Comparison of ENCODE assay signal across 8 cellular contexts in the genomic region with DNA sequence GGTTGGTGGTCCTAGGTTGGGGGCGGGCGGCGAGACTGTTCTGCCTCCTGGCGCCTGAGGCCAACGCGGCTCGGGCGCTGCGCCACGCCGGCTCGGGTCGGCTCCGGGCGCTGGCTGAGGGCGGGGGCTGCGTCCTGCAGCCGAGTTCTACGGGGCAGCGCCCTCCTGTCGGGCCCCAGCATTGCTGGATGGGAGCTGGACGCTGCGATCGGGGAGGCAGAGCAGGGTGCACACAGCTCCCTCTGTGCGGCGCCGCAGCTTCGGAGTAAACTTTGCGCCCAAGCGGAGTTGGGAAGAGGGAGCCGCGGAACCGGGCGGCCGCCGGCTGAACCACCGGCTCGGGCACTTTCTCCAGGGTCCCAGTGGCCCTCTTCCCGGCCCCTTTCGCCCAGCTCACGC. TPM values are rescaled to one million over a fixed set of nuclear protein-coding genes. Genes with fewer than 3 reads are reported as not detected.
DNase-seq lines count a peak whose midpoint lies in the region; ATAC-seq lines count a peak whose summit lies in the region.

No MANE protein-coding gene starts in this region.

- H3K4me3 ChIP-seq in H7 (ENCODE audit: insufficient read depth, low read depth, low read length) (peak overlapping the region; percentile 46), iPS-18a (ENCODE audit: low read length) (peak overlapping the region; percentile 75)

- H3K27me3 ChIP-seq in H7 (ENCODE audit: control insufficient read depth, insufficient read depth, low read length), result peaks cover 99% of the 10 kb centered on the region
- peaks cover 100% of the 10 kb centered on the region for H3K27me3 ChIP-seq in iPS-18a (ENCODE audit: control insufficient read depth, insufficient read depth, low read length)

- no peak for ATAC-seq in stimulated activated memory B cell treated with anti-CD40 and anti-IgM and Interleukin-4, amounts not matched to agents 10 μg/mL and 1 μg/mL and 100 μg/mL, for 72 hours
- ATAC-seq in GM19324 (IDR thresholded peaks at IDR 0.05; ENCODE audit: low FRiP score, unreplicated experiment), result no peak
- ATAC-seq in GM18520 (IDR thresholded peaks at IDR 0.05; ENCODE audit: unreplicated experiment), result no peak

- H3K4me3 Mint-ChIP-seq in activated T-helper 1 cell treated with anti-CD3 and anti-CD28 coated beads, Interleukin-12 subunit alpha, Interleukin-12 subunit beta, Interleukin-2, Interleukin-4 antibody, amounts not matched to agents 30 ng/mL and 10 ng/mL and 1 ng/mL, durations not matched to agents 14 hours and 24 hours and 36 hours, result no peak overlapping the region
- peak overlapping the region; percentile 82 for H3K4me3 Mint-ChIP-seq in stimulated activated memory B cell treated with anti-CD40 and anti-IgM and Interleukin-4, amounts not matched to agents 10 μg/mL and 1 μg/mL and 100 μg/mL, for 72 hours

- peaks cover 79% of the 10 kb centered on the region for H3K27me3 Mint-ChIP-seq in activated T-helper 1 cell treated with anti-CD3 and anti-CD28 coated beads, Interleukin-12 subunit alpha, Interleukin-12 subunit beta, Interleukin-2, Interleukin-4 antibody, amounts not matched to agents 30 ng/mL and 10 ng/mL and 1 ng/mL, durations not matched to agents 14 hours and 24 hours and 36 hours (ENCODE audit: insufficient read depth)
- H3K27me3 Mint-ChIP-seq in stimulated activated memory B cell treated with anti-CD40 and anti-IgM and Interleukin-4, amounts not matched to agents 10 μg/mL and 1 μg/mL and 100 μg/mL, for 72 hours, result peaks cover 93% of the 10 kb centered on the region

- H3K36me3 Mint-ChIP-seq in activated T-helper 1 cell treated with anti-CD3 and anti-CD28 coated beads, Interleukin-12 subunit alpha, Interleukin-12 subunit beta, Interleukin-2, Interleukin-4 antibody, amounts not matched to agents 30 ng/mL and 10 ng/mL and 1 ng/mL, durations not matched to agents 14 hours and 24 hours and 36 hours (ENCODE audit: low read depth), result peaks cover 3% of the 10 kb centered on the region
- H3K36me3 Mint-ChIP-seq in stimulated activated memory B cell treated with anti-CD40 and anti-IgM and Interleukin-4, amounts not matched to agents 10 μg/mL and 1 μg/mL and 100 μg/mL, for 72 hours, result no peaks in the 10 kb centered on the region

- no peak overlapping the region for H3K9ac ChIP-seq in iPS-18a (ENCODE audit: low read length)

- no peaks in the 10 kb centered on the region for H3K9me3 Mint-ChIP-seq in activated T-helper 1 cell treated with anti-CD3 and anti-CD28 coated beads, Interleukin-12 subunit alpha, Interleukin-12 subunit beta, Interleukin-2, Interleukin-4 antibody, amounts not matched to agents 30 ng/mL and 10 ng/mL and 1 ng/mL, durations not matched to agents 14 hours and 24 hours and 36 hours
- no peaks in the 10 kb centered on the region for H3K9me3 Mint-ChIP-seq in stimulated activated memory B cell treated with anti-CD40 and anti-IgM and Interleukin-4, amounts not matched to agents 10 μg/mL and 1 μg/mL and 100 μg/mL, for 72 hours

- peak overlapping the region; percentile 40 for H3K27ac Mint-ChIP-seq in activated T-helper 1 cell treated with anti-CD3 and anti-CD28 coated beads, Interleukin-12 subunit alpha, Interleukin-12 subunit beta, Interleukin-2, Interleukin-4 antibody, amounts not matched to agents 30 ng/mL and 10 ng/mL and 1 ng/mL, durations not matched to agents 14 hours and 24 hours and 36 hours
- H3K27ac Mint-ChIP-seq in stimulated activated memory B cell treated with anti-CD40 and anti-IgM and Interleukin-4, amounts not matched to agents 10 μg/mL and 1 μg/mL and 100 μg/mL, for 72 hours, result no peak overlapping the region

- intact Hi-C loops in activated T-helper 1 cell treated with anti-CD3 and anti-CD28 coated beads, Interleukin-12 subunit alpha, Interleukin-12 subunit beta, Interleukin-2, Interleukin-4 antibody, amounts not matched to agents 30 ng/mL and 10 ng/mL and 1 ng/mL, durations not matched to agents 14 hours and 24 hours and 36 hours (cut with micrococcal nuclease), result no loop called here

- H3K4me1 ChIP-seq in iPS-18a (ENCODE audit: control insufficient read depth, low read depth, low read length), result peaks cover 46% of the 10 kb centered on the region

- H3K36me3 ChIP-seq in H7 (replicated peaks; ENCODE audit: control insufficient read depth, insufficient read depth, low read length) (no peaks in the 10 kb centered on the region), iPS-18a (ENCODE audit: control insufficient read depth, low read depth, low read length) (no peaks in the 10 kb centered on the region)

- DNase-seq in H7 (peak; percentile 84), anterior cingulate cortex (lab: John Stamatoyannopoulos, UW) (no peak), cerebellar nuclear complex (lab: John Stamatoyannopoulos, UW) (no peak)
- DNase-seq in activated T-helper 1 cell treated with anti-CD3 and anti-CD28 coated beads, Interleukin-12 subunit alpha, Interleukin-12 subunit beta, Interleukin-2, Interleukin-4 antibody, amounts not matched to agents 30 ng/mL and 10 ng/mL and 1 ng/mL, durations not matched to agents 14 hours and 24 hours and 36 hours (ENCODE audit: low spot score), result no peak

- no peak overlapping the region for H3K27ac ChIP-seq in iPS-18a (ENCODE audit: low read length)

- H3K4me1 Mint-ChIP-seq in activated T-helper 1 cell treated with anti-CD3 and anti-CD28 coated beads, Interleukin-12 subunit alpha, Interleukin-12 subunit beta, Interleukin-2, Interleukin-4 antibody, amounts not matched to agents 30 ng/mL and 10 ng/mL and 1 ng/mL, durations not matched to agents 14 hours and 24 hours and 36 hours (ENCODE audit: low read depth), result peaks cover 8% of the 10 kb centered on the region
- H3K4me1 Mint-ChIP-seq in stimulated activated memory B cell treated with anti-CD40 and anti-IgM and Interleukin-4, amounts not matched to agents 10 μg/mL and 1 μg/mL and 100 μg/mL, for 72 hours, result peaks cover 65% of the 10 kb centered on the region

- H3K9me3 ChIP-seq in iPS-18a (ENCODE audit: control insufficient read depth, low read depth, low read length), result peaks cover 5% of the 10 kb centered on the region

RNA-seq across cellular contexts. Expression of gene PRDM6, which starts 0.5 kb away (rescaled TPM):
- 0.21 TPM in 1 of 2 replicates, not detected in the other for total RNA-seq in H7 (2014; rRNA removed; shearing (Covaris generic))
- not detected in 2 replicates for total RNA-seq in activated T-helper 1 cell treated with anti-CD3 and anti-CD28 coated beads, Interleukin-12 subunit alpha, Interleukin-12 subunit beta, Interleukin-2, Interleukin-4 antibody, amounts not matched to agents 30 ng/mL and 10 ng/mL and 1 ng/mL, durations not matched to agents 14 hours and 24 hours and 36 hours

RNA-seq across cellular contexts. Expression of gene PPIC, which starts 53.0 kb away (rescaled TPM):
- total RNA-seq in H7 (2014; rRNA removed; shearing (Covaris generic)), result 12.6 and 13.0 TPM in 2 replicates
- total RNA-seq in activated T-helper 1 cell treated with anti-CD3 and anti-CD28 coated beads, Interleukin-12 subunit alpha, Interleukin-12 subunit beta, Interleukin-2, Interleukin-4 antibody, amounts not matched to agents 30 ng/mL and 10 ng/mL and 1 ng/mL, durations not matched to agents 14 hours and 24 hours and 36 hours, result not detected in 2 replicates

Comparison
In these comparisons a context has a peak if more than half of its experiments do, and no peak if none do; other contexts are left out.
1. RNA of gene PPIC, which starts 53.0 kb away (total RNA-seq): 12.6 to 13.0 TPM in H7; not detected in activated T-helper 1 cell treated with anti-CD3 and anti-CD28 coated beads, Interleukin-12 subunit alpha, Interleukin-12 subunit beta, Interleukin-2, Interleukin-4 antibody, amounts not matched to agents 30 ng/mL and 10 ng/mL and 1 ng/mL, durations not matched to agents 14 hours and 24 hours and 36 hours; every median in the first group is over 10 times any median in the second.